8 cellular contexts compared by ENCODE assay signal in the genomic region with DNA sequence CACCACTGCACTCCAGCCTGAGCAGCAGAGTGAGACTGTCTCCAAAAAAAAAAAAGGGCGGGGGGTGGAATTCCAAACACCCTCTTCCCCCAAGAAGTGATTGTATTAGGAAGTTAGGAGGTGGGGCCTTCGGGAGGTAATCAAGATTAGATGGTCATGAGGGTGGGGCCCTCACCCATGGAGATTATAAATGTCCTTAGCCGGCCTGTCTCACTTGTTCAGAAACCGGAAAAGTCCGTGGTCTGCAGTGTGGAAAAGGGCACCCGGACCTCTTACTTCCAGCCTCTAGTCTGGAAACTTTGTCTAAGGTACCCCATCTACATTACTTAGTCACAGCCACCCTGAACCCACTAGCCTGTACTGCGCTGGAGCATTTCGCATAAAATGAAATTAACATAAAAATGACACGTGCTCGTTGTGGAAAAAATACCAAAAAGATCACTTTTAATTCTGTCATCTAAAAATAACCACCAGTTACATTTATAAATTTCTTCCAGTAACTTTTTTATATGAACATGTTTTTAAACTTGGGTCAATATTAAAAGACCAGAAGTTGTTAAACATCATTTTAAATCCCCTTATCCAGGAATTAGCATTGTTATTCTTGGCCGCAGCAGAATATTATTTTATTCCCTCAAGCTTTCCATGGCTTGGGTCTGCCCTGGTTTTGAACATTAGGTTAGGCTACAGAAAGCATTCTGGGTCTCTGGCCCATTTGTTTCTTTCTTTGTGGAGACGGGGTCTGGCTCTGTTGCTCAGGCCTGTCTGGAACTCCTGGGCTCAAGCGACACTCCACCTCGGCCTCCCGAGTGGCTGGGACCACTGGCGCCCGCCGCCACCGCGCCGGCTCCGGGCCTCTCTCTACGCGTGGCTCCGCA. TPM values are rescaled to one million over a fixed set of nuclear protein-coding genes. Genes with fewer than 3 reads are reported as not detected.
A peak's percentile ranks its signal among the peaks of the same experiment; 100 is the strongest.
DNase-seq lines count a peak whose midpoint lies in the region; ATAC-seq and TF ChIP-seq lines count a peak whose summit lies in the region.

No MANE protein-coding gene starts in this region.

- peaks cover 20% of the 10 kb centered on the region for H3K4me1 Mint-ChIP-seq in T-helper 17 cell

- peak overlapping the region; percentile 98 for H3K27ac Mint-ChIP-seq in T-helper 17 cell

- H2AFZ ChIP-seq in osteoblast (ENCODE audit: low read length): peak overlapping the region; percentile 58

- H3K9me3 ChIP-seq in T-helper 17 cell (ENCODE audit: control insufficient read depth, low read length, poor library complexity, severe bottlenecking) (no peaks in the 10 kb centered on the region), osteoblast (ENCODE audit: low read depth, low read length) (no peaks in the 10 kb centered on the region)

- no peaks in the 10 kb centered on the region for H3K36me3 ChIP-seq in osteoblast (ENCODE audit: insufficient read depth, low read length)

- peak overlapping the region; percentile 98 for H3K27ac ChIP-seq in osteoblast (ENCODE audit: low read depth, low read length)

- peak; percentile 60 for DNase-seq in NCI-H510A treated with DMSO at 0.1 percent for 48 hours (lab: John Stamatoyannopoulos, UW)
- DNase-seq in NCI-H510A (lab: John Stamatoyannopoulos, UW): no peak
- no peak for DNase-seq in T-helper 17 cell
- no peak for DNase-seq in epithelial cell of esophagus (ENCODE audit: low read depth)
- no peak for DNase-seq in osteoblast (ENCODE audit: insufficient read length, low spot score, missing footprints)
- DNase-seq in SKM-1 treated with dmso at 0.1 percent for 144 hours (lab: John Stamatoyannopoulos, UW; ENCODE audit: unreplicated experiment): no peak

- H3K27me3 ChIP-seq in osteoblast (ENCODE audit: insufficient read depth, low read length): no peaks in the 10 kb centered on the region

- peak overlapping the region; percentile 97 for H3K4me3 Mint-ChIP-seq in T-helper 17 cell

- H3K36me3 Mint-ChIP-seq in T-helper 17 cell (ENCODE audit: low read depth): peaks cover 5% of the 10 kb centered on the region

- ATAC-seq in T-helper 17 cell (no peak), HG03469 (IDR thresholded peaks at IDR 0.05; ENCODE audit: unreplicated experiment) (no peak), GM21526 (IDR thresholded peaks at IDR 0.05; ENCODE audit: low FRiP score, unreplicated experiment) (no peak)

- peak overlapping the region; percentile 85 for H3K4me3 ChIP-seq in epithelial cell of esophagus (ENCODE audit: low read length)
- H3K4me3 ChIP-seq in osteoblast (ENCODE audit: insufficient read depth, low read length): peak overlapping the region; percentile 81

- peaks cover 31% of the 10 kb centered on the region for H3K4me1 ChIP-seq in osteoblast (ENCODE audit: insufficient read depth, low read length)

- peaks cover 4% of the 10 kb centered on the region for H4K20me1 ChIP-seq in osteoblast (ENCODE audit: insufficient read depth, low read length)

- H3K27me3 Mint-ChIP-seq in T-helper 17 cell: no peaks in the 10 kb centered on the region

- TF ChIP-seq CTCF in epithelial cell of esophagus (IDR thresholded peaks at IDR 0.05; ENCODE audit: insufficient read depth, low read depth, low read length, missing control alignments) (no peak), osteoblast (IDR thresholded peaks at IDR 0.05; ENCODE audit: extremely low read depth, low read depth, low read length) (no peak)

- peaks cover 43% of the 10 kb centered on the region for H3K79me2 ChIP-seq in osteoblast (ENCODE audit: insufficient read depth, low read length)

- H3K4me2 ChIP-seq in osteoblast (ENCODE audit: insufficient read depth, low read length): peak overlapping the region; percentile 97

RNA-seq across cellular contexts. Expression of gene CKS2, which starts 1.1 kb away (rescaled TPM):
- total RNA-seq in T-helper 17 cell (10 to 100 TPM; 11.9 to 18.1 TPM), osteoblast (17.0 and 18.6 TPM in 2 replicates)

RNA-seq across cellular contexts. Expression of gene SECISBP2, which starts 8.5 kb away (rescaled TPM):
- total RNA-seq in T-helper 17 cell (100 to 1,000 TPM; 106 to 115 TPM), osteoblast (30.6 and 30.8 TPM in 2 replicates)
